Comparison of ENCODE assay signal across 9 cellular contexts in genomic region chr2:237483018-237483731, GRCh38. TPM values are rescaled to one million over a fixed set of nuclear protein-coding genes. Genes with fewer than 3 reads are reported as not detected.
A peak's percentile ranks its signal among the peaks of the same experiment; 100 is the strongest.
DNase-seq lines count a peak whose midpoint lies in the region; ATAC-seq and TF ChIP-seq lines count a peak whose summit lies in the region.
"Had no signal": no experiment of that assay in that cellular context is flagged by ENCODE, and none has a peak within 500 bp of the region (broad histone marks: within the 10 kb centered on the region; RNA-seq: fewer than 3 reads in every experiment).

No MANE protein-coding gene starts in this region.

- H3K27me3 Mint-ChIP-seq in nephron progenitor cell (ENCODE audit: low read depth, poor library complexity) (peaks cover 95% of the 10 kb centered on the region), natural killer cell (ENCODE audit: low read depth in 2 of 2) (peaks cover 48 to 57% of the 10 kb centered on the region in 2 donors), GM23338 (ENCODE audit: insufficient read depth, low read depth, poor library complexity) (peaks cover 28% of the 10 kb centered on the region)

- no peaks in the 10 kb centered on the region for H3K36me3 Mint-ChIP-seq in nephron progenitor cell (ENCODE audit: low read depth)
- no peaks in the 10 kb centered on the region for H3K36me3 Mint-ChIP-seq in natural killer cell
- H3K36me3 Mint-ChIP-seq in GM23338 (ENCODE audit: low read depth), result no peaks in the 10 kb centered on the region

- intact Hi-C loops in natural killer cell (cut with micrococcal nuclease), result no loop called here

- H3K36me3 ChIP-seq in GM23338 (ENCODE audit: insufficient read depth), result no peaks in the 10 kb centered on the region

- H3K9me2 ChIP-seq in GM23338 (ENCODE audit: insufficient read depth), result no peaks in the 10 kb centered on the region

- no peaks in the 10 kb centered on the region for H3F3A ChIP-seq in GM23338 (replicated peaks; ENCODE audit: low read depth)

- no peak overlapping the region for H2AFZ ChIP-seq in GM23338

- no peaks in the 10 kb centered on the region for H4K20me1 ChIP-seq in GM23338 (replicated peaks; ENCODE audit: insufficient read depth)

- peak; percentile 54 for DNase-seq in AG20443 (ENCODE audit: low spot score)
- peak; percentile 84 for DNase-seq in M059J (ENCODE audit: low read depth)
- DNase-seq in dermis blood vessel endothelial cell, result peak; percentile 40
- no peak for DNase-seq in nephron progenitor cell
- DNase-seq in natural killer cell, result no peak
- no peak for DNase-seq in GM23338 (ENCODE audit: low spot score)
- DNase-seq: activated naive CD4-positive, alpha-beta T cell treated with Interleukin-2 at 50 U/mL for 16 hours had no signal

- no peaks in the 10 kb centered on the region for H3K79me2 ChIP-seq in GM23338 (replicated peaks; ENCODE audit: insufficient read depth)

- H3K4me1 ChIP-seq in GM23338 (ENCODE audit: insufficient read depth), result peaks cover 13% of the 10 kb centered on the region; the same call in 1 of the 2 replicates

- ATAC-seq in natural killer cell (no peak), HG02798 (IDR thresholded peaks at IDR 0.05; ENCODE audit: poor library complexity, unreplicated experiment) (no peak), GM23338 (no peak), HG03039 (IDR thresholded peaks at IDR 0.05; ENCODE audit: unreplicated experiment) (no peak)

- H3K27ac ChIP-seq in GM23338 (ENCODE audit: low read depth), result no peak overlapping the region

- H3K4me2 ChIP-seq in GM23338, result no peak overlapping the region

- no peaks in the 10 kb centered on the region for H3K9me3 Mint-ChIP-seq in nephron progenitor cell
- H3K9me3 Mint-ChIP-seq in natural killer cell, result no peaks in the 10 kb centered on the region
- no peaks in the 10 kb centered on the region; the same call in 2 of the 3 replicates for H3K9me3 Mint-ChIP-seq in GM23338

- no peak overlapping the region for H3K27ac Mint-ChIP-seq in nephron progenitor cell
- no peak overlapping the region for H3K27ac Mint-ChIP-seq in natural killer cell
- no peak overlapping the region for H3K27ac Mint-ChIP-seq in GM23338

- peaks cover 27% of the 10 kb centered on the region for H3K4me1 Mint-ChIP-seq in nephron progenitor cell
- H3K4me1 Mint-ChIP-seq in natural killer cell, result no peaks in the 10 kb centered on the region
- H3K4me1 Mint-ChIP-seq in GM23338, result peaks cover 18% of the 10 kb centered on the region

- peaks cover 54% of the 10 kb centered on the region for H3K27me3 ChIP-seq in GM23338 (ENCODE audit: insufficient read depth)

- no peak overlapping the region for H3K4me3 ChIP-seq in GM23338

- H3K4me3 Mint-ChIP-seq in nephron progenitor cell, result no peak overlapping the region
- H3K4me3 Mint-ChIP-seq in natural killer cell, result no peak overlapping the region
- H3K4me3 Mint-ChIP-seq in GM23338, result no peak overlapping the region

- TF ChIP-seq CTCF in nephron progenitor cell (IDR thresholded peaks at IDR 0.05) (peak; percentile 15), natural killer cell (IDR thresholded peaks at IDR 0.05) (no peak), GM23338 (conservative IDR thresholded peaks at IDR 0.05; ENCODE audit: low read depth in 2 of 2) (no peak)

TF ChIP-seq in GM23338, 12 proteins besides CTCF, POLR2A, EP300 and RAD21 (continues in another document):
- TF ChIP-seq ZNF331 (CRISPR knock-in tag; IDR thresholded peaks at IDR 0.05; ENCODE audit: low read depth), result no peak
- no peak for TF ChIP-seq NANOG (IDR thresholded peaks at IDR 0.05; ENCODE audit: borderline replicate concordance)
- TF ChIP-seq EZH2phosphoT487 (IDR thresholded peaks at IDR 0.05; ENCODE audit: unreplicated experiment), result no peak
- TF ChIP-seq STAT1 (IDR thresholded peaks at IDR 0.05; ENCODE audit: unreplicated experiment), result no peak
- TF ChIP-seq ZNF462 (CRISPR knock-in tag; IDR thresholded peaks at IDR 0.05), result no peak
- TF ChIP-seq POLR2AphosphoS5 (IDR thresholded peaks at IDR 0.05; ENCODE audit: low read depth), result no peak
- no peak for TF ChIP-seq ETS1 (IDR thresholded peaks at IDR 0.05)
- TF ChIP-seq CREB1 (CRISPR knock-in tag; IDR thresholded peaks at IDR 0.05; ENCODE audit: low read depth), result no peak
- TF ChIP-seq JUNB (IDR thresholded peaks at IDR 0.05; ENCODE audit: unreplicated experiment), result no peak

RNA-seq across cellular contexts. Expression of gene MLPH, which starts 3.9 kb away (rescaled TPM):
- 50.7 and 68.8 TPM in 2 replicates for total RNA-seq in M059J (2014; rRNA removed; shearing (Covaris generic))
- 0.28 and 1.0 TPM in 2 replicates for total RNA-seq in dermis blood vessel endothelial cell
- not detected for total RNA-seq in natural killer cell
- 15.7 and 16.5 TPM in 2 replicates for total RNA-seq in GM23338 (2014; rRNA removed; shearing (Covaris generic))
- 13.6 and 14.7 TPM in 2 replicates for polyA plus RNA-seq in GM23338 (2016; fragmentation: Nextera tagmentation; extraction: Ambion mirVana)

Comparison
In these comparisons a context has a peak if more than half of its experiments do, and no peak if none do; other contexts are left out.
1. DNase-seq: peak in AG20443 (single experiment), M059J (single experiment) and dermis blood vessel endothelial cell (single experiment); none in nephron progenitor cell (single experiment), natural killer cell (single experiment) and GM23338 (single experiment).